In genomic region chr13:43368003-43368402, GRCh38 we compare ENCODE assay signal across 8 cellular contexts.
DNase-seq lines count a peak whose midpoint lies in the region; ATAC-seq and TF ChIP-seq lines count a peak whose summit lies in the region.

No MANE protein-coding gene starts in this region.

- H3K27me3 Mint-ChIP-seq in activated T-cell treated with anti-CD3 and anti-CD28 coated beads, Interleukin-2, amount 50 U/mL, for 72 hours (ENCODE audit: low read depth) = no peaks in the 10 kb centered on the region

- no peak for DNase-seq in activated T-cell treated with anti-CD3 and anti-CD28 coated beads, Interleukin-2, amount 50 U/mL, for 72 hours
- no peak for DNase-seq in activated T-cell treated with anti-CD3 and anti-CD28 coated beads, Interleukin-2, amount 50 U/mL, for 48 hours
- DNase-seq in MM.1S (peak; percentile 59), fibroblast of pulmonary artery (ENCODE audit: low read depth) (peak; percentile 10), thoracic aorta (ENCODE audit: low spot score) (no peak), SKM-1 treated with dmso at 0.1 percent for 144 hours (lab: John Stamatoyannopoulos, UW; ENCODE audit: unreplicated experiment) (no peak), 8988T (no peak)
- no peak for DNase-seq in stimulated activated CD4-positive, alpha-beta T cell treated with anti-CD3 and anti-CD28 coated beads, Interleukin-12 subunit alpha, Interleukin-12 subunit beta, amount 100 ng/mL, for 4 hours

- H3K36me3 ChIP-seq in MM.1S (replicated peaks; ENCODE audit: insufficient read depth, low read length) (no peaks in the 10 kb centered on the region), thoracic aorta (no peaks in the 10 kb centered on the region)

- no peaks in the 10 kb centered on the region for H4K20me1 ChIP-seq in MM.1S (ENCODE audit: insufficient read depth, low read length)

- no peaks in the 10 kb centered on the region for H3K79me2 ChIP-seq in MM.1S (ENCODE audit: low read length)

- peaks cover 24% of the 10 kb centered on the region for H3K4me1 Mint-ChIP-seq in activated T-cell treated with anti-CD3 and anti-CD28 coated beads, Interleukin-2, amount 50 U/mL, for 72 hours (ENCODE audit: low read depth)

- H3K9me3 Mint-ChIP-seq in activated T-cell treated with anti-CD3 and anti-CD28 coated beads, Interleukin-2, amount 50 U/mL, for 72 hours = no peaks in the 10 kb centered on the region

- H3K9ac ChIP-seq in MM.1S (ENCODE audit: low read length) = no peak overlapping the region

- ATAC-seq in activated T-cell treated with anti-CD3 and anti-CD28 coated beads, Interleukin-2, amount 50 U/mL, for 72 hours (replicated peaks in 1 of 2) = peak; percentile 45
- no peak for ATAC-seq in thoracic aorta (ENCODE audit: insufficient number of reproducible peaks, low FRiP score, low read depth)

- H3K27me3 ChIP-seq in MM.1S (replicated peaks; ENCODE audit: insufficient read depth, low read length) = no peaks in the 10 kb centered on the region
- H3K27me3 ChIP-seq in thoracic aorta (replicated peaks; ENCODE audit: insufficient read depth) = no peaks in the 10 kb centered on the region

- H2AFZ ChIP-seq in MM.1S (ENCODE audit: low read length) = peak overlapping the region; percentile 67

- H3K4me3 Mint-ChIP-seq in activated T-cell treated with anti-CD3 and anti-CD28 coated beads, Interleukin-2, amount 50 U/mL, for 72 hours = peak overlapping the region; percentile 53 to 74

- H3K4me1 ChIP-seq in MM.1S (ENCODE audit: low read length) = peaks cover 12% of the 10 kb centered on the region
- H3K4me1 ChIP-seq in thoracic aorta (ENCODE audit: control insufficient read depth in 1 of 2, low read depth in 2 of 2) = peaks cover 16 to 39% of the 10 kb centered on the region in 2 donors

- H3K27ac ChIP-seq in MM.1S (ENCODE audit: low read length) (peak overlapping the region; percentile 35; the same call in 1 of the 2 replicates), thoracic aorta (no peak overlapping the region)

- H3F3A ChIP-seq in MM.1S (ENCODE audit: insufficient read depth, low read length) = no peaks in the 10 kb centered on the region

- TF ChIP-seq CTCF in MM.1S (IDR thresholded peaks at IDR 0.05; ENCODE audit: low read length) (no peak), fibroblast of pulmonary artery (IDR thresholded peaks at IDR 0.05; ENCODE audit: low read length, missing control alignments) (no peak), thoracic aorta (IDR thresholded peaks at IDR 0.05) (no peak)

- no peaks in the 10 kb centered on the region for H3K36me3 Mint-ChIP-seq in activated T-cell treated with anti-CD3 and anti-CD28 coated beads, Interleukin-2, amount 50 U/mL, for 72 hours (ENCODE audit: insufficient read depth in 2 of 2)

- H3K9me2 ChIP-seq in MM.1S (replicated peaks; ENCODE audit: insufficient read depth, low read length) = no peaks in the 10 kb centered on the region

- H3K4me2 ChIP-seq in MM.1S (ENCODE audit: low read depth, low read length) = peak overlapping the region; percentile 50; the same call in 1 of the 2 replicates

- H3K9me3 ChIP-seq in MM.1S (replicated peaks; ENCODE audit: insufficient read depth, low read length) (no peaks in the 10 kb centered on the region), thoracic aorta (no peaks in the 10 kb centered on the region)

- H3K4me3 ChIP-seq in MM.1S (ENCODE audit: low read length) (peak overlapping the region; percentile 36; the same call in 1 of the 2 replicates), fibroblast of pulmonary artery (replicated peaks; ENCODE audit: low read depth, low read length) (no peak overlapping the region), thoracic aorta (peak overlapping the region; percentile 56)

- peak overlapping the region; percentile 69 for H3K27ac Mint-ChIP-seq in activated T-cell treated with anti-CD3 and anti-CD28 coated beads, Interleukin-2, amount 50 U/mL, for 72 hours

Comparison
In these comparisons a context has a peak if more than half of its experiments do, and no peak if none do; other contexts are left out.
1. DNase-seq: peak in MM.1S (single experiment) and fibroblast of pulmonary artery (single experiment); none in activated T-cell treated with anti-CD3 and anti-CD28 coated beads, Interleukin-2, amount 50 U/mL, for 72 hours (0 of 2), activated T-cell treated with anti-CD3 and anti-CD28 coated beads, Interleukin-2, amount 50 U/mL, for 48 hours (0 of 2), thoracic aorta (single experiment), SKM-1 treated with dmso at 0.1 percent for 144 hours (single experiment), 8988T (single experiment) and stimulated activated CD4-positive, alpha-beta T cell treated with anti-CD3 and anti-CD28 coated beads, Interleukin-12 subunit alpha, Interleukin-12 subunit beta, amount 100 ng/mL, for 4 hours (single experiment).